Comparison of ENCODE assay signal across 1 cellular context in genomic region chr17:8435245-8436168, GRCh38.
TF ChIP-seq lines count a peak whose summit lies in the region.

NDEL1 (plus strand) TSS chr17:8435884; CDS start chr17:8444272, 8,388 bp downstream.

TF ChIP-seq in HepG2, 621 proteins besides CTCF, POLR2A, EP300 and RAD21 (continued from another document and continues in another):
- TF ChIP-seq KDM5B (CRISPR knock-in tag; IDR thresholded peaks at IDR 0.05; ENCODE audit: borderline replicate concordance) = peak; percentile 70; the same call in 1 of the 2 replicates
- peak; percentile 20; the same call in 1 of the 2 replicates for TF ChIP-seq ZNF552 (CRISPR knock-in tag; IDR thresholded peaks at IDR 0.05; ENCODE audit: borderline replicate concordance)
- no peak for TF ChIP-seq TRIM22 (IDR thresholded peaks at IDR 0.05)
- TF ChIP-seq SAP130 (CRISPR knock-in tag; IDR thresholded peaks at IDR 0.05; ENCODE audit: low read depth) = peak; percentile 90
- TF ChIP-seq ZNF605 (CRISPR knock-in tag; IDR thresholded peaks at IDR 0.05) = 0 out of 2 replicates have a peak, but pooled peaks have one; percentile 10
- 0 out of 2 replicates have a peak, but pooled peaks have one; percentile 55 for TF ChIP-seq NCOA1 (CRISPR knock-in tag; IDR thresholded peaks at IDR 0.05)
- TF ChIP-seq XBP1 (CRISPR knock-in tag; IDR thresholded peaks at IDR 0.05) = 0 out of 2 replicates have a peak, but pooled peaks have one; percentile 41
- TF ChIP-seq ZNF44 (CRISPR knock-in tag; IDR thresholded peaks at IDR 0.05) = no peak
- TF ChIP-seq IKZF5 (CRISPR knock-in tag; IDR thresholded peaks at IDR 0.05) = peak; percentile 51
- TF ChIP-seq ZNF619 (CRISPR knock-in tag; IDR thresholded peaks at IDR 0.05) = 0 out of 2 replicates have a peak, but pooled peaks have one; percentile 30
- TF ChIP-seq GFI1 (CRISPR knock-in tag; IDR thresholded peaks at IDR 0.05; ENCODE audit: borderline replicate concordance) = no peak
- peak in 1 of 2 experiments; percentile 73; a peak in 2 of 4 replicates for TF ChIP-seq KLF16 (CRISPR knock-in tag; IDR thresholded peaks at IDR 0.05)
- peak; percentile 64; the same call in 1 of the 2 replicates for TF ChIP-seq ZNF367 (CRISPR knock-in tag; IDR thresholded peaks at IDR 0.05; ENCODE audit: borderline replicate concordance)
- TF ChIP-seq ARID5B (CRISPR knock-in tag; IDR thresholded peaks at IDR 0.05) = 0 out of 2 replicates have a peak, but pooled peaks have one; percentile 1
- peak; percentile 92; the same call in 1 of the 2 replicates for TF ChIP-seq SIN3A (IDR thresholded peaks at IDR 0.05; ENCODE audit: borderline replicate concordance, low read depth, low read length)
- TF ChIP-seq NONO (IDR thresholded peaks at IDR 0.05) = no peak
- TF ChIP-seq NONO (CRISPR knock-in tag; conservative IDR thresholded peaks at IDR 0.05) = peak; percentile 75
- TF ChIP-seq RBM39 (IDR thresholded peaks at IDR 0.05; ENCODE audit: low read depth, low read length, poor library complexity, severe bottlenecking) = peak; percentile 81
- 0 out of 2 replicates have a peak, but pooled peaks have one; percentile 45 for TF ChIP-seq NFKBIZ (CRISPR knock-in tag; IDR thresholded peaks at IDR 0.05)
- TF ChIP-seq ZBTB4 (CRISPR knock-in tag; IDR thresholded peaks at IDR 0.05; ENCODE audit: borderline replicate concordance) = 0 out of 2 replicates have a peak, but pooled peaks have one; percentile 40
- peak; percentile 70 for TF ChIP-seq ZNF263 (CRISPR knock-in tag; IDR thresholded peaks at IDR 0.05)
- TF ChIP-seq SALL1 (CRISPR knock-in tag; IDR thresholded peaks at IDR 0.05) = no peak
- peak; percentile 52; the same call in 1 of the 2 replicates for TF ChIP-seq HNF1B (CRISPR knock-in tag; IDR thresholded peaks at IDR 0.05)
- TF ChIP-seq ZNF350 (CRISPR knock-in tag; IDR thresholded peaks at IDR 0.05; ENCODE audit: borderline replicate concordance, low read depth) = peak; percentile 48; the same call in 1 of the 2 replicates
- 0 out of 2 replicates have a peak, but pooled peaks have one; percentile 20 for TF ChIP-seq FOXO1 (CRISPR knock-in tag; IDR thresholded peaks at IDR 0.05)
- peak; percentile 24 for TF ChIP-seq HNRNPK (IDR thresholded peaks at IDR 0.05; ENCODE audit: low read depth, low read length, poor library complexity, severe bottlenecking)
- TF ChIP-seq KAT8 (CRISPR knock-in tag; IDR thresholded peaks at IDR 0.05) = peak; percentile 76
- peak; percentile 86; the same call in 1 of the 2 replicates for TF ChIP-seq ZNF232 (CRISPR knock-in tag; IDR thresholded peaks at IDR 0.05; ENCODE audit: borderline replicate concordance)
- peak; percentile 85 for TF ChIP-seq DBP (CRISPR knock-in tag; IDR thresholded peaks at IDR 0.05; ENCODE audit: not compliant biosample characterization)
- 0 out of 2 replicates have a peak, but pooled peaks have one; percentile 59 for TF ChIP-seq PRDM15 (CRISPR knock-in tag; IDR thresholded peaks at IDR 0.05)
- TF ChIP-seq HDAC2 (CRISPR knock-in tag; IDR thresholded peaks at IDR 0.05) = peak; percentile 33
- peak; percentile 72 for TF ChIP-seq ZSCAN20 (CRISPR knock-in tag; IDR thresholded peaks at IDR 0.05; ENCODE audit: borderline replicate concordance)
- TF ChIP-seq ZNF317 (CRISPR knock-in tag; IDR thresholded peaks at IDR 0.05) = 0 out of 2 replicates have a peak, but pooled peaks have one; percentile 27
- peak; percentile 39; the same call in 1 of the 2 replicates for TF ChIP-seq ZBTB21 (CRISPR knock-in tag; IDR thresholded peaks at IDR 0.05)
- 0 out of 2 replicates have a peak, but pooled peaks have one; percentile 68 for TF ChIP-seq ISX (CRISPR knock-in tag; conservative IDR thresholded peaks at IDR 0.05)
- TF ChIP-seq REXO4 (CRISPR knock-in tag; IDR thresholded peaks at IDR 0.05; ENCODE audit: borderline replicate concordance) = 0 out of 2 replicates have a peak, but pooled peaks have one; percentile 6
- peak; percentile 95 for TF ChIP-seq TAF1 (CRISPR knock-in tag; IDR thresholded peaks at IDR 0.05)
- no peak for TF ChIP-seq ZNF556 (CRISPR knock-in tag; IDR thresholded peaks at IDR 0.05; ENCODE audit: borderline replicate concordance)
- TF ChIP-seq ZBTB44 (CRISPR knock-in tag; IDR thresholded peaks at IDR 0.05) = peak; percentile 24; the same call in 1 of the 2 replicates
- TF ChIP-seq IKZF4 (CRISPR knock-in tag; IDR thresholded peaks at IDR 0.05; ENCODE audit: borderline replicate concordance, low read depth, not compliant biosample characterization) = peak; percentile 67
- TF ChIP-seq MAZ (IDR thresholded peaks at IDR 0.05; ENCODE audit: borderline replicate concordance, low read depth, low read length) = peak; percentile 62; the same call in 1 of the 2 replicates
- peak; percentile 61 for TF ChIP-seq MAZ (CRISPR knock-in tag; IDR thresholded peaks at IDR 0.05; ENCODE audit: low read depth)
- 0 out of 2 replicates have a peak, but pooled peaks have one; percentile 30 for TF ChIP-seq KDM4B (CRISPR knock-in tag; IDR thresholded peaks at IDR 0.05)
- TF ChIP-seq CREBL2 (CRISPR knock-in tag; IDR thresholded peaks at IDR 0.05; ENCODE audit: borderline replicate concordance) = 0 out of 2 replicates have a peak, but pooled peaks have one; percentile 33
- TF ChIP-seq PRMT3 (CRISPR knock-in tag; IDR thresholded peaks at IDR 0.05; ENCODE audit: borderline replicate concordance, low read depth) = no peak
